Comparison of ENCODE assay signal across 5 cellular contexts in genomic region chrX:24226176-24226575, GRCh38.
"Had no signal": no experiment of that assay in that cellular context is flagged by ENCODE, and none has a peak within 500 bp of the region (broad histone marks: within the 10 kb centered on the region; RNA-seq: fewer than 3 reads in every experiment).

No MANE protein-coding gene starts in this region.

- ATAC-seq: GM12878 had no signal

- H3K4me3 ChIP-seq: GM12878 had no signal

- DNase-seq: GDM1, GF-D8 had no signal

- FAIRE-seq: G401.6, GM12878, GM12892 had no signal
